7 cellular contexts compared by ENCODE assay signal in genomic region chr19:11089254-11090013, GRCh38. TPM values are rescaled to one million over a fixed set of nuclear protein-coding genes. Genes with fewer than 3 reads are reported as not detected.
DNase-seq lines count a peak whose midpoint lies in the region; ATAC-seq and TF ChIP-seq lines count a peak whose summit lies in the region.

TSS of gene LDLR (plus strand) at chr19:11089463. CDS start at chr19:11089549, 86 bp downstream.

- H3K27me3 Mint-ChIP-seq in activated naive CD8-positive, alpha-beta T cell treated with anti-CD3 and anti-CD28 coated beads, Interleukin-2, amount 50 U/mL, for 24 hours: no peaks in the 10 kb centered on the region
- H3K27me3 Mint-ChIP-seq in osteocyte (ENCODE audit: unreplicated experiment): no peaks in the 10 kb centered on the region

- H3K36me3 ChIP-seq in thymus (ENCODE audit: control insufficient read depth, insufficient read depth): no peaks in the 10 kb centered on the region

- H3K4me3 Mint-ChIP-seq in activated naive CD8-positive, alpha-beta T cell treated with anti-CD3 and anti-CD28 coated beads, Interleukin-2, amount 50 U/mL, for 24 hours: peak within 1 kb of the TSS; percentile 90
- peak within 1 kb of the TSS; percentile 88 for H3K4me3 Mint-ChIP-seq in osteocyte (ENCODE audit: unreplicated experiment)

- peak; percentile 91 for DNase-seq in NCI-H1436 (lab: John Stamatoyannopoulos, UW)
- peak; percentile 52 to 95 (median 70) for DNase-seq in T-helper 1 cell
- peak; percentile 78 for DNase-seq in activated naive CD8-positive, alpha-beta T cell treated with anti-CD3 and anti-CD28 coated beads, Interleukin-2, amount 50 U/mL, for 24 hours
- peak; percentile 89 for DNase-seq in Right ventricle myocardium superior
- DNase-seq in osteocyte (ENCODE audit: extremely low spot score, unreplicated experiment): peak; percentile 89

- no peak for TF ChIP-seq CTCF in osteocyte (IDR thresholded peaks at IDR 0.05)

- intact Hi-C loops in Right ventricle myocardium superior (cut with DNase I): no loop called here

- H3K27ac Mint-ChIP-seq in activated naive CD8-positive, alpha-beta T cell treated with anti-CD3 and anti-CD28 coated beads, Interleukin-2, amount 50 U/mL, for 24 hours: peak within 1 kb of the TSS; percentile 97
- peak within 1 kb of the TSS; percentile 96 for H3K27ac Mint-ChIP-seq in osteocyte (ENCODE audit: unreplicated experiment)

- H3K36me3 Mint-ChIP-seq in activated naive CD8-positive, alpha-beta T cell treated with anti-CD3 and anti-CD28 coated beads, Interleukin-2, amount 50 U/mL, for 24 hours (ENCODE audit: low read depth): peaks cover 19% of the 10 kb centered on the region
- no peaks in the 10 kb centered on the region for H3K36me3 Mint-ChIP-seq in osteocyte (ENCODE audit: unreplicated experiment)

- no peaks in the 10 kb centered on the region for H3K9me3 ChIP-seq in thymus (ENCODE audit: control insufficient read depth)

- ATAC-seq in activated naive CD8-positive, alpha-beta T cell treated with anti-CD3 and anti-CD28 coated beads, Interleukin-2, amount 50 U/mL, for 24 hours: peak; percentile 64
- ATAC-seq in Right ventricle myocardium superior (ENCODE audit: poor library complexity): peak; percentile 59

- H3K9me3 Mint-ChIP-seq in activated naive CD8-positive, alpha-beta T cell treated with anti-CD3 and anti-CD28 coated beads, Interleukin-2, amount 50 U/mL, for 24 hours: no peaks in the 10 kb centered on the region
- no peaks in the 10 kb centered on the region for H3K9me3 Mint-ChIP-seq in osteocyte (ENCODE audit: unreplicated experiment)

- H3K27ac ChIP-seq in thymus (ENCODE audit: low read depth): peak within 1 kb of the TSS; percentile 60

- peaks cover 50% of the 10 kb centered on the region for H3K4me1 Mint-ChIP-seq in activated naive CD8-positive, alpha-beta T cell treated with anti-CD3 and anti-CD28 coated beads, Interleukin-2, amount 50 U/mL, for 24 hours
- peaks cover 63% of the 10 kb centered on the region for H3K4me1 Mint-ChIP-seq in osteocyte (ENCODE audit: unreplicated experiment)

- H3K4me3 ChIP-seq in thymus (ENCODE audit: low read length): peak within 1 kb of the TSS; percentile 79

- no peaks in the 10 kb centered on the region for H3K27me3 ChIP-seq in thymus (ENCODE audit: control insufficient read depth, insufficient read depth)

- peaks cover 9% of the 10 kb centered on the region for H3K4me1 ChIP-seq in thymus (ENCODE audit: control insufficient read depth, insufficient read depth, low read length)

- peak; percentile 97 for TF ChIP-seq POLR2A in GM18526 (IDR thresholded peaks at IDR 0.05; ENCODE audit: extremely low read depth, insufficient read length)

- WGBS in thymus: under 1% methylated on average over 43 of the region's 43 CpGs

RNA-seq across cellular contexts. Expression of gene LDLR, which starts in this region (rescaled TPM):
- total RNA-seq in Right ventricle myocardium superior (9.8 TPM), osteocyte (75.4 and 96.9 TPM in 2 replicates)
- 7.5 TPM for polyA plus RNA-seq in thymus

Comparison
In these comparisons a context has a peak if more than half of its experiments do, and no peak if none do; other contexts are left out.
1. Peak in every context shown above with its lines: DNase-seq, ATAC-seq, H3K4me3 ChIP-seq and H3K27ac ChIP-seq.